Comparison of ENCODE assay signal across 1 cellular context in genomic region chr11:35340715-35341114, GRCh38.
TF ChIP-seq lines count a peak whose summit lies in the region.

No MANE protein-coding gene starts in this region.

TF ChIP-seq in HepG2, 621 proteins besides CTCF, POLR2A, EP300 and RAD21 (continued from another document and continues in another):
- TF ChIP-seq ZBTB34 (CRISPR knock-in tag; IDR thresholded peaks at IDR 0.05) = no peak
- peak; percentile 98 for TF ChIP-seq TEF (CRISPR knock-in tag; IDR thresholded peaks at IDR 0.05)
- peak; percentile 86 for TF ChIP-seq ZBTB7B (CRISPR knock-in tag; IDR thresholded peaks at IDR 0.05)
- no peak for TF ChIP-seq TCF12 (IDR thresholded peaks at IDR 0.05)
- 0 out of 2 replicates have a peak, but pooled peaks have one; percentile 28 for TF ChIP-seq TCF12 (CRISPR knock-in tag; IDR thresholded peaks at IDR 0.05)
- TF ChIP-seq AGO1 (IDR thresholded peaks at IDR 0.05; ENCODE audit: low read depth, low read length, poor library complexity, severe bottlenecking) = no peak
- no peak for TF ChIP-seq ZNF766 (CRISPR knock-in tag; IDR thresholded peaks at IDR 0.05; ENCODE audit: borderline replicate concordance)
- peak; percentile 88; the same call in 1 of the 2 replicates for TF ChIP-seq THRA (CRISPR knock-in tag; IDR thresholded peaks at IDR 0.05; ENCODE audit: borderline replicate concordance)
- TF ChIP-seq ZNF556 (CRISPR knock-in tag; IDR thresholded peaks at IDR 0.05; ENCODE audit: borderline replicate concordance) = no peak
- no peak for TF ChIP-seq DMAP1 (CRISPR knock-in tag; IDR thresholded peaks at IDR 0.05)
- TF ChIP-seq ESRRA (CRISPR knock-in tag; IDR thresholded peaks at IDR 0.05; ENCODE audit: low read depth) = peak; percentile 63; the same call in 1 of the 2 replicates
- TF ChIP-seq ZNF18 (CRISPR knock-in tag; IDR thresholded peaks at IDR 0.05; ENCODE audit: insufficient replicate concordance) = no peak
- no peak for TF ChIP-seq CSRNP1 (CRISPR knock-in tag; IDR thresholded peaks at IDR 0.05)
- peak; percentile 45; the same call in 1 of the 2 replicates for TF ChIP-seq ZNF335 (CRISPR knock-in tag; IDR thresholded peaks at IDR 0.05)
- TF ChIP-seq ZNF850 (CRISPR knock-in tag; conservative IDR thresholded peaks at IDR 0.05) = no peak
- no peak for TF ChIP-seq ZFP90 (CRISPR knock-in tag; IDR thresholded peaks at IDR 0.05; ENCODE audit: borderline replicate concordance)
- TF ChIP-seq HINFP (CRISPR knock-in tag; IDR thresholded peaks at IDR 0.05; ENCODE audit: low read depth) = no peak
- no peak for TF ChIP-seq GFI1 (CRISPR knock-in tag; IDR thresholded peaks at IDR 0.05; ENCODE audit: borderline replicate concordance)
- no peak for TF ChIP-seq ZNF775 (CRISPR knock-in tag; IDR thresholded peaks at IDR 0.05; ENCODE audit: borderline replicate concordance)
- TF ChIP-seq POLR2G (IDR thresholded peaks at IDR 0.05; ENCODE audit: low read depth, low read length) = no peak
- peak; percentile 77; the same call in 1 of the 2 replicates for TF ChIP-seq NCOA2 (CRISPR knock-in tag; IDR thresholded peaks at IDR 0.05)
- TF ChIP-seq ZBTB26 (CRISPR knock-in tag; IDR thresholded peaks at IDR 0.05; ENCODE audit: borderline replicate concordance) = no peak
- no peak for TF ChIP-seq JUND (CRISPR knock-in tag; IDR thresholded peaks at IDR 0.05)
- TF ChIP-seq KLF11 (CRISPR knock-in tag; IDR thresholded peaks at IDR 0.05) = no peak
- TF ChIP-seq HNF1B (CRISPR knock-in tag; IDR thresholded peaks at IDR 0.05) = peak; percentile 47; the same call in 1 of the 2 replicates
- TF ChIP-seq CREB3 (CRISPR knock-in tag; IDR thresholded peaks at IDR 0.05) = no peak
- TF ChIP-seq ARNT2 (CRISPR knock-in tag; IDR thresholded peaks at IDR 0.05; ENCODE audit: low read depth) = no peak
- peak; percentile 41; the same call in 1 of the 2 replicates for TF ChIP-seq ATF2 (CRISPR knock-in tag; IDR thresholded peaks at IDR 0.05)
- no peak for TF ChIP-seq RBFOX2 (IDR thresholded peaks at IDR 0.05; ENCODE audit: low read depth, low read length)
- no peak for TF ChIP-seq EHMT2 (IDR thresholded peaks at IDR 0.05; ENCODE audit: borderline replicate concordance, low read depth, low read length)
- no peak for TF ChIP-seq E2F5 (CRISPR knock-in tag; conservative IDR thresholded peaks at IDR 0.05)
- no peak for TF ChIP-seq ZNF619 (CRISPR knock-in tag; IDR thresholded peaks at IDR 0.05)
- no peak for TF ChIP-seq HIVEP1 (CRISPR knock-in tag; IDR thresholded peaks at IDR 0.05)
- TF ChIP-seq ZBTB39 (CRISPR knock-in tag; IDR thresholded peaks at IDR 0.05) = no peak
- no peak for TF ChIP-seq ADNP (CRISPR knock-in tag; IDR thresholded peaks at IDR 0.05)
- no peak for TF ChIP-seq MTF2 (CRISPR knock-in tag; IDR thresholded peaks at IDR 0.05; ENCODE audit: borderline replicate concordance)
- TF ChIP-seq CEBPG (CRISPR knock-in tag; IDR thresholded peaks at IDR 0.05) = peak; percentile 34
- no peak for TF ChIP-seq SAFB2 (CRISPR knock-in tag; IDR thresholded peaks at IDR 0.05; ENCODE audit: borderline replicate concordance, low read depth)
- peak; percentile 56; the same call in 1 of the 2 replicates for TF ChIP-seq NFIC (IDR thresholded peaks at IDR 0.05; ENCODE audit: low read length)
- 0 out of 2 replicates have a peak, but pooled peaks have one; percentile 37 for TF ChIP-seq KLF6 (CRISPR knock-in tag; IDR thresholded peaks at IDR 0.05)
- no peak for TF ChIP-seq PHB2 (IDR thresholded peaks at IDR 0.05; ENCODE audit: partially characterized antibody)
- peak; percentile 85 for TF ChIP-seq NR2F2 (IDR thresholded peaks at IDR 0.05; ENCODE audit: borderline replicate concordance, low read depth)
- no peak for TF ChIP-seq PLSCR1 (CRISPR knock-in tag; IDR thresholded peaks at IDR 0.05; ENCODE audit: borderline replicate concordance)
- TF ChIP-seq LCORL (IDR thresholded peaks at IDR 0.05) = no peak
- TF ChIP-seq LCORL (CRISPR knock-in tag; IDR thresholded peaks at IDR 0.05) = peak; percentile 47; the same call in 1 of the 2 replicates
- peak; percentile 70 for TF ChIP-seq FOXA3 (CRISPR knock-in tag; IDR thresholded peaks at IDR 0.05)
- TF ChIP-seq SNAI1 (CRISPR knock-in tag; IDR thresholded peaks at IDR 0.05; ENCODE audit: borderline replicate concordance) = no peak
- TF ChIP-seq NONO (IDR thresholded peaks at IDR 0.05) = no peak
- TF ChIP-seq NONO (CRISPR knock-in tag; conservative IDR thresholded peaks at IDR 0.05) = no peak
- TF ChIP-seq HHEX (CRISPR knock-in tag; IDR thresholded peaks at IDR 0.05) = no peak
